In genomic region chr18:48951448-48952286, GRCh38 we compare ENCODE assay signal across 8 cellular contexts. TPM values are rescaled to one million over a fixed set of nuclear protein-coding genes. Genes with fewer than 3 reads are reported as not detected.
A peak's percentile ranks its signal among the peaks of the same experiment; 100 is the strongest.
DNase-seq lines count a peak whose midpoint lies in the region; ATAC-seq and TF ChIP-seq lines count a peak whose summit lies in the region.

No MANE protein-coding gene starts in this region.

- H3K79me2 ChIP-seq in DND-41 (ENCODE audit: insufficient read depth, low read length) (peaks cover 15% of the 10 kb centered on the region), Karpas-422 (ENCODE audit: low read length) (no peaks in the 10 kb centered on the region)

- peaks cover 27 to 33% of the 10 kb centered on the region in 2 donors for H3K4me1 Mint-ChIP-seq in natural killer cell treated with Interleukin-12 subunit alpha and Interleukin-12 subunit beta and Interleukin-15 and Interleukin-18, amount 100 ng/mL, for 72 hours (ENCODE audit: low read depth in 2 of 2)

- TF ChIP-seq CTCF in DND-41 (IDR thresholded peaks at IDR 0.05; ENCODE audit: borderline replicate concordance, extremely low read depth, low read length, poor library complexity, severe bottlenecking) = peak; percentile 28

- H3K36me3 ChIP-seq in DND-41 (ENCODE audit: insufficient read depth, low read length) (no peaks in the 10 kb centered on the region; the same call in 1 of the 2 replicates), Karpas-422 (ENCODE audit: insufficient read depth, low read length) (no peaks in the 10 kb centered on the region), stomach smooth muscle (ENCODE audit: control insufficient read depth in 2 of 2, insufficient read depth in 2 of 2, low read length in 2 of 2) (no peaks in the 10 kb centered on the region)

- H3K27me3 ChIP-seq in DND-41 (ENCODE audit: insufficient read depth, low read length, poor library complexity) = peaks cover 47% of the 10 kb centered on the region
- no peaks in the 10 kb centered on the region for H3K27me3 ChIP-seq in Karpas-422 (ENCODE audit: low read length)
- H3K27me3 ChIP-seq in stomach smooth muscle (ENCODE audit: control insufficient read depth in 1 of 2, insufficient read depth in 2 of 2, low read length in 2 of 2) = no peaks in the 10 kb centered on the region

- peak overlapping the region; percentile 32; the same call in 1 of the 2 replicates for H3K27ac ChIP-seq in DND-41 (ENCODE audit: low read length)
- no peak overlapping the region for H3K27ac ChIP-seq in Karpas-422 (ENCODE audit: low read length)
- peak overlapping the region; percentile 97 for H3K27ac ChIP-seq in stomach smooth muscle (ENCODE audit: low read length)

- peak; percentile 64 for ATAC-seq in DND-41 (ENCODE audit: insufficient read depth, low read depth)
- peak; percentile 38 for ATAC-seq in GM21723 (IDR thresholded peaks at IDR 0.05; ENCODE audit: unreplicated experiment)
- ATAC-seq in natural killer cell treated with Interleukin-12 subunit alpha and Interleukin-12 subunit beta and Interleukin-15 and Interleukin-18, amount 100 ng/mL, for 72 hours = peak; percentile 78 to 85

- H3K27ac Mint-ChIP-seq in natural killer cell treated with Interleukin-12 subunit alpha and Interleukin-12 subunit beta and Interleukin-15 and Interleukin-18, amount 100 ng/mL, for 72 hours = peak overlapping the region; percentile 94

- H3K27me3 Mint-ChIP-seq in natural killer cell treated with Interleukin-12 subunit alpha and Interleukin-12 subunit beta and Interleukin-15 and Interleukin-18, amount 100 ng/mL, for 72 hours = no peaks in the 10 kb centered on the region

- H3K4me2 ChIP-seq in DND-41 (ENCODE audit: insufficient read depth, low read length) (peak overlapping the region; percentile 98), Karpas-422 (ENCODE audit: low read depth, low read length, poor library complexity, severe bottlenecking) (peak overlapping the region; percentile 94)

- H3K9me2 ChIP-seq in Karpas-422 (replicated peaks; ENCODE audit: insufficient read depth, low read length) = no peaks in the 10 kb centered on the region

- peaks cover 24% of the 10 kb centered on the region for H4K20me1 ChIP-seq in DND-41 (ENCODE audit: insufficient read depth, low read length)
- peaks cover 4% of the 10 kb centered on the region; the same call in 1 of the 2 replicates for H4K20me1 ChIP-seq in Karpas-422 (ENCODE audit: insufficient read depth, low read depth, low read length)

- H3K4me3 ChIP-seq in DND-41 (ENCODE audit: low read depth in 1 of 2, low read length in 2 of 2) (peak overlapping the region; percentile 40 to 66; a peak in 3 of 4 replicates), Karpas-422 (ENCODE audit: low read length) (peak overlapping the region; percentile 69), stomach smooth muscle (ENCODE audit: low read length in 2 of 2) (peak overlapping the region; percentile 82 to 91)

- peak overlapping the region; percentile 96 for H3K4me3 Mint-ChIP-seq in natural killer cell treated with Interleukin-12 subunit alpha and Interleukin-12 subunit beta and Interleukin-15 and Interleukin-18, amount 100 ng/mL, for 72 hours

- H2AFZ ChIP-seq in DND-41 (ENCODE audit: low read depth, low read length) = peak overlapping the region; percentile 68
- H2AFZ ChIP-seq in Karpas-422 (ENCODE audit: low read length) = peak overlapping the region; percentile 80

- peaks cover 19% of the 10 kb centered on the region for H3K36me3 Mint-ChIP-seq in natural killer cell treated with Interleukin-12 subunit alpha and Interleukin-12 subunit beta and Interleukin-15 and Interleukin-18, amount 100 ng/mL, for 72 hours

- peaks cover 62% of the 10 kb centered on the region for H3K4me1 ChIP-seq in DND-41 (ENCODE audit: insufficient read depth, low read length)
- H3K4me1 ChIP-seq in Karpas-422 (ENCODE audit: low read length) = peaks cover 45% of the 10 kb centered on the region
- peaks cover 45% of the 10 kb centered on the region for H3K4me1 ChIP-seq in stomach smooth muscle (ENCODE audit: control insufficient read depth, insufficient read depth, low read length)

- no peaks in the 10 kb centered on the region for H3K9me3 Mint-ChIP-seq in natural killer cell treated with Interleukin-12 subunit alpha and Interleukin-12 subunit beta and Interleukin-15 and Interleukin-18, amount 100 ng/mL, for 72 hours

- peak; percentile 58 for DNase-seq in DND-41
- peak; percentile 91 for DNase-seq in Karpas-422
- peak; percentile 95 for DNase-seq in RPMI8226
- peak; percentile 75 for DNase-seq in activated T-helper 9 cell treated with anti-CD3 and anti-CD28 coated beads, Interleukin-2, amount 50 U/mL, for 16 hours (ENCODE audit: low read depth)
- DNase-seq in fibroblast of peridontal ligament (ENCODE audit: extremely low read depth) = peak; percentile 86
- DNase-seq in natural killer cell treated with Interleukin-12 subunit alpha and Interleukin-12 subunit beta and Interleukin-15 and Interleukin-18, amount 100 ng/mL, for 72 hours (ENCODE audit: low spot score) = peak; percentile 90

- H3K9me3 ChIP-seq in DND-41 (ENCODE audit: insufficient read depth, low read length, severe bottlenecking) = no peaks in the 10 kb centered on the region
- H3K9me3 ChIP-seq in Karpas-422 (ENCODE audit: low read length) = no peaks in the 10 kb centered on the region
- H3K9me3 ChIP-seq in stomach smooth muscle (ENCODE audit: control insufficient read depth in 2 of 2, low read length in 2 of 2) = no peaks in the 10 kb centered on the region

- H3K9ac ChIP-seq in DND-41 (ENCODE audit: low read depth, low read length) (peak overlapping the region; percentile 76), Karpas-422 (ENCODE audit: low read length) (peak overlapping the region; percentile 69), stomach smooth muscle (ENCODE audit: low read length in 2 of 2) (peak overlapping the region; percentile 66 to 87)

RNA-seq across cellular contexts. Expression of gene SMAD7, which starts 0.9 kb away (rescaled TPM):
- 1.3 and 2.1 TPM in 2 replicates for total RNA-seq in Karpas-422 (2014; rRNA removed; shearing (Covaris generic); ENCODE audit: low replicate concordance)
- 10 to 100 TPM; 49.1 to 85.8 TPM for total RNA-seq in natural killer cell treated with Interleukin-12 subunit alpha and Interleukin-12 subunit beta and Interleukin-15 and Interleukin-18, amount 100 ng/mL, for 72 hours

Comparison
In these comparisons a context has a peak if more than half of its experiments do, and no peak if none do; other contexts are left out.
1. RNA of gene SMAD7, which starts 0.9 kb away (total RNA-seq): 49.1 to 85.8 TPM in natural killer cell treated with Interleukin-12 subunit alpha and Interleukin-12 subunit beta and Interleukin-15 and Interleukin-18, amount 100 ng/mL, for 72 hours; 1.3 to 2.1 TPM in Karpas-422; every median in the first group is over 10 times any median in the second.
2. Peak in every context shown above with its lines, with median percentiles within 50 percentile points of each other: ATAC-seq, DNase-seq, H3K4me3 ChIP-seq and H3K9ac ChIP-seq.